ENCODE assay signal across 8 cellular contexts in genomic region chr20:17969276-17969883, GRCh38. TPM values are rescaled to one million over a fixed set of nuclear protein-coding genes. Genes with fewer than 3 reads are reported as not detected.
DNase-seq lines count a peak whose midpoint lies in the region; ATAC-seq and TF ChIP-seq lines count a peak whose summit lies in the region.

No MANE protein-coding gene starts in this region.

- DNase-seq in Right ventricle myocardium inferior (ENCODE audit: missing footprints) (no peak), cardiac septum (ENCODE audit: low spot score) (no peak), NCI-H2171 treated with DMSO at 0.1 percent for 48 hours (lab: John Stamatoyannopoulos, UW) (peak; percentile 77), left ventricle myocardium inferior (no peak), retinal pigment epithelial cell (ENCODE audit: low read depth) (no peak)
- DNase-seq in activated naive CD8-positive, alpha-beta T cell treated with anti-CD3 and anti-CD28 coated beads for 36 hours, result peak; percentile 40
- no peak for DNase-seq in activated effector memory CD4-positive, alpha-beta T cell treated with anti-CD3 and anti-CD28 coated beads, Interleukin-2, amount 50 U/mL, for 16 hours

- peak overlapping the region; percentile 95 for H3K4me3 ChIP-seq in left ventricle myocardium inferior
- peak overlapping the region; percentile 96 for H3K4me3 ChIP-seq in retinal pigment epithelial cell (ENCODE audit: low read length)

- no peak for TF ChIP-seq CTCF in left ventricle myocardium inferior (IDR thresholded peaks at IDR 0.05; ENCODE audit: borderline replicate concordance)
- no peak for TF ChIP-seq CTCF in retinal pigment epithelial cell (conservative IDR thresholded peaks at IDR 0.05; ENCODE audit: low read depth, low read length)

- H3K27me3 ChIP-seq in left ventricle myocardium inferior (ENCODE audit: low read depth), result no peaks in the 10 kb centered on the region

- intact Hi-C loops in Right ventricle myocardium inferior (cut with DNase I), result no loop called here
- intact Hi-C loops in cardiac septum (cut with DNase I), result loop anchor here (5.0 kb wide), 1 partner anchor 168 kb away; the partner anchor contains the start of genes KAT14 and PET117
- intact Hi-C loops in left ventricle myocardium inferior (cut with micrococcal nuclease), result no loop called here

- peak overlapping the region; percentile 97 for H3K27ac Mint-ChIP-seq in activated naive CD8-positive, alpha-beta T cell treated with anti-CD3 and anti-CD28 coated beads for 36 hours

- peak overlapping the region; percentile 99 for H3K27ac ChIP-seq in left ventricle myocardium inferior (replicated peaks)

- ATAC-seq in Right ventricle myocardium inferior (peak; percentile 5), HG02798 (IDR thresholded peaks at IDR 0.05; ENCODE audit: poor library complexity, unreplicated experiment) (peak; percentile 13)

- no peaks in the 10 kb centered on the region for H3K9me3 Mint-ChIP-seq in activated naive CD8-positive, alpha-beta T cell treated with anti-CD3 and anti-CD28 coated beads for 36 hours

- H3K27me3 Mint-ChIP-seq in activated naive CD8-positive, alpha-beta T cell treated with anti-CD3 and anti-CD28 coated beads for 36 hours, result no peaks in the 10 kb centered on the region

- peaks cover 49% of the 10 kb centered on the region for H3K4me1 Mint-ChIP-seq in activated naive CD8-positive, alpha-beta T cell treated with anti-CD3 and anti-CD28 coated beads for 36 hours

- H3K4me3 Mint-ChIP-seq in activated naive CD8-positive, alpha-beta T cell treated with anti-CD3 and anti-CD28 coated beads for 36 hours, result peak overlapping the region; percentile 91

- peaks cover 94% of the 10 kb centered on the region for H3K4me1 ChIP-seq in left ventricle myocardium inferior

- no peaks in the 10 kb centered on the region for H3K36me3 ChIP-seq in left ventricle myocardium inferior

- no peaks in the 10 kb centered on the region for H3K9me3 ChIP-seq in left ventricle myocardium inferior (replicated peaks)

- peaks cover 69% of the 10 kb centered on the region for H3K36me3 Mint-ChIP-seq in activated naive CD8-positive, alpha-beta T cell treated with anti-CD3 and anti-CD28 coated beads for 36 hours

RNA-seq across cellular contexts. Expression of gene MGME1, which starts 0.6 kb away (rescaled TPM):
- total RNA-seq in Right ventricle myocardium inferior (13.0 TPM), cardiac septum (9.5 TPM), left ventricle myocardium inferior (13.6 TPM)
- total RNA-seq in activated naive CD8-positive, alpha-beta T cell treated with anti-CD3 and anti-CD28 coated beads for 36 hours, result 10 to 100 TPM; 30.1 to 30.9 TPM

RNA-seq across cellular contexts. Expression of gene SNX5, which starts 0.8 kb away (rescaled TPM):
- 45.0 TPM for total RNA-seq in Right ventricle myocardium inferior
- total RNA-seq in cardiac septum, result 42.1 TPM
- total RNA-seq in activated naive CD8-positive, alpha-beta T cell treated with anti-CD3 and anti-CD28 coated beads for 36 hours, result 100 to 1,000 TPM; 198 to 235 TPM
- 46.3 TPM for total RNA-seq in left ventricle myocardium inferior

Comparison
In these comparisons a context has a peak if more than half of its experiments do, and no peak if none do; other contexts are left out.
1. DNase-seq: peak in NCI-H2171 treated with DMSO at 0.1 percent for 48 hours (single experiment) and activated naive CD8-positive, alpha-beta T cell treated with anti-CD3 and anti-CD28 coated beads for 36 hours (single experiment); none in Right ventricle myocardium inferior (single experiment), cardiac septum (single experiment), left ventricle myocardium inferior (single experiment), retinal pigment epithelial cell (single experiment) and activated effector memory CD4-positive, alpha-beta T cell treated with anti-CD3 and anti-CD28 coated beads, Interleukin-2, amount 50 U/mL, for 16 hours (single experiment).